8 cellular contexts compared by ENCODE assay signal in the genomic region with DNA sequence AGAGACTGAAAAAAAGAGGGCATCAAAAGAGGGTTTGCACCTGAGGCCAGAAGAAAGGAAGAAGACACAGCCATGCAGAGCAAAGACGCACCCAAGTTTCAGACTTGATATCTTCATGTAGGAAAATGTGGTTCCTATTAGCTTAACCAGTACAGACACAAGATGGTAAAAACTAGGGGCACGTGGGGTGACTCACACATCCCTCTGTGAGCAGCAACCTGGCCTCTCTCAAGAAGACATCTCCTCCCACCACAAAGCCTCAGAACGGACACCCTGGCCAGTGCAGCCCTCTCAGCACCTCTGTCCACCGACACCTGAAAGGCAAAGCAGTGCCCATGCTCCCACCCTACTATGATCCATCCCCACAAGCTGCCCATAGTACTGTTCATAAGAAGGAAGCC. TPM values are rescaled to one million over a fixed set of nuclear protein-coding genes. Genes with fewer than 3 reads are reported as not detected.
DNase-seq lines count a peak whose midpoint lies in the region; ATAC-seq and TF ChIP-seq lines count a peak whose summit lies in the region.

No MANE protein-coding gene starts in this region.

- CTCF ChIA-PET in WTC11 (lab: Charles Lee) (no interaction called here), Calu3 (lab: Charles Lee) (no interaction called here)

- peak overlapping the region in 1 of 4 donors; percentile 69 for H3K27ac ChIP-seq in Peyer's patch

- peaks cover 29% of the 10 kb centered on the region for H3K36me3 Mint-ChIP-seq in activated naive CD8-positive, alpha-beta T cell
- H3K36me3 Mint-ChIP-seq in WTC11, result peaks cover 4% of the 10 kb centered on the region
- peaks cover 12% of the 10 kb centered on the region for H3K36me3 Mint-ChIP-seq in Calu3 (ENCODE audit: insufficient read depth, unreplicated experiment)

- ATAC-seq in GM19025 (IDR thresholded peaks at IDR 0.05; ENCODE audit: low read depth, unreplicated experiment) (peak; percentile 43), WTC11 (no peak)

- H3K4me3 Mint-ChIP-seq in activated naive CD8-positive, alpha-beta T cell, result peak overlapping the region; percentile 41
- H3K4me3 Mint-ChIP-seq in WTC11, result no peak overlapping the region
- no peak overlapping the region for H3K4me3 Mint-ChIP-seq in Calu3 (ENCODE audit: low read depth, unreplicated experiment)

- intact Hi-C loops in Calu3 (cut with micrococcal nuclease; ENCODE audit: unreplicated experiment), result no loop called here

- H3K9me3 Mint-ChIP-seq in activated naive CD8-positive, alpha-beta T cell (ENCODE audit: low read depth), result no peaks in the 10 kb centered on the region
- no peaks in the 10 kb centered on the region for H3K9me3 Mint-ChIP-seq in WTC11
- H3K9me3 Mint-ChIP-seq in Calu3 (ENCODE audit: low read depth, unreplicated experiment), result no peaks in the 10 kb centered on the region

- no peak overlapping the region for H3K4me3 ChIP-seq in Peyer's patch

- no peak for TF ChIP-seq POLR2A in Peyer's patch (IDR thresholded peaks at IDR 0.05)

- POLR2A ChIA-PET in WTC11 (lab: Charles Lee), result no interaction called here

- H3K36me3 ChIP-seq in Peyer's patch, result peaks cover 0 to 59% (median 0%) of the 10 kb centered on the region in 3 donors

- peak overlapping the region; percentile 92 for H3K27ac Mint-ChIP-seq in activated naive CD8-positive, alpha-beta T cell
- no peak overlapping the region for H3K27ac Mint-ChIP-seq in WTC11
- no peak overlapping the region for H3K27ac Mint-ChIP-seq in Calu3 (ENCODE audit: unreplicated experiment)

- peaks cover 57% of the 10 kb centered on the region for H3K4me1 Mint-ChIP-seq in activated naive CD8-positive, alpha-beta T cell (ENCODE audit: low read depth)
- H3K4me1 Mint-ChIP-seq in WTC11 (no peaks in the 10 kb centered on the region), Calu3 (ENCODE audit: low read depth, unreplicated experiment) (no peaks in the 10 kb centered on the region)

- H3K9me3 ChIP-seq in Peyer's patch, result no peaks in the 10 kb centered on the region

- H3K4me1 ChIP-seq in Peyer's patch, result peaks cover 0 to 18% (median 0%) of the 10 kb centered on the region in 4 donors

- DNase-seq in Peyer's patch, result peak in 2 of 3 donors; percentile 47 to 72
- peak; percentile 45 to 79 for DNase-seq in stimulated activated CD4-positive, alpha-beta T cell treated with anti-CD3 and anti-CD28 coated beads, Interleukin-4, amount 100 ng/mL, for 4 hours
- DNase-seq in AG08396 (ENCODE audit: low spot score), result no peak
- DNase-seq in WTC11 (ENCODE audit: low spot score), result no peak
- no peak for DNase-seq in Calu3
- DNase-seq in NCI-H1436 treated with DMSO at 0.1 percent for 48 hours (lab: John Stamatoyannopoulos, UW), result no peak

- H3K27me3 ChIP-seq in Peyer's patch, result no peaks in the 10 kb centered on the region

- BruUV-seq in Calu3 (replicated peaks; lab: Mats Ljungman, UMichigan), result no TSS peak

- TF ChIP-seq CTCF in Peyer's patch (IDR thresholded peaks at IDR 0.05) (no peak), WTC11 (IDR thresholded peaks at IDR 0.05) (no peak), Calu3 (IDR thresholded peaks at IDR 0.05; ENCODE audit: unreplicated experiment) (no peak)

- no peaks in the 10 kb centered on the region for H3K27me3 Mint-ChIP-seq in activated naive CD8-positive, alpha-beta T cell
- H3K27me3 Mint-ChIP-seq in WTC11 (ENCODE audit: low read depth) (no peaks in the 10 kb centered on the region), Calu3 (ENCODE audit: unreplicated experiment) (no peaks in the 10 kb centered on the region)

TF ChIP-seq in WTC11, 78 proteins besides CTCF, POLR2A, EP300 and RAD21:
- TF ChIP-seq CREB1 (CRISPR knock-in tag; IDR thresholded peaks at IDR 0.05), result no peak
- TF ChIP-seq, protein P1, sequence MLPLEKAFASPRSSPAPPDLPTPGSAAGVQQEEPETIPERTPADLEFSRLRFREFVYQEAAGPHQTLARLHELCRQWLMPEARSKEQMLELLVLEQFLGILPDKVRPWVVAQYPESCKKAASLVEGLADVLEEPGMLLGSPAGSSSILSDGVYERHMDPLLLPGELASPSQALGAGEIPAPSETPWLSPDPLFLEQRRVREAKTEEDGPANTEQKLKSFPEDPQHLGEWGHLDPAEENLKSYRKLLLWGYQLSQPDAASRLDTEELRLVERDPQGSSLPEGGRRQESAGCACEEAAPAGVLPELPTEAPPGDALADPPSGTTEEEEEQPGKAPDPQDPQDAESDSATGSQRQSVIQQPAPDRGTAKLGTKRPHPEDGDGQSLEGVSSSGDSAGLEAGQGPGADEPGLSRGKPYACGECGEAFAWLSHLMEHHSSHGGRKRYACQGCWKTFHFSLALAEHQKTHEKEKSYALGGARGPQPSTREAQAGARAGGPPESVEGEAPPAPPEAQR (CRISPR knock-in tag; IDR thresholded peaks at IDR 0.05), result no peak
- TF ChIP-seq, protein P2, sequence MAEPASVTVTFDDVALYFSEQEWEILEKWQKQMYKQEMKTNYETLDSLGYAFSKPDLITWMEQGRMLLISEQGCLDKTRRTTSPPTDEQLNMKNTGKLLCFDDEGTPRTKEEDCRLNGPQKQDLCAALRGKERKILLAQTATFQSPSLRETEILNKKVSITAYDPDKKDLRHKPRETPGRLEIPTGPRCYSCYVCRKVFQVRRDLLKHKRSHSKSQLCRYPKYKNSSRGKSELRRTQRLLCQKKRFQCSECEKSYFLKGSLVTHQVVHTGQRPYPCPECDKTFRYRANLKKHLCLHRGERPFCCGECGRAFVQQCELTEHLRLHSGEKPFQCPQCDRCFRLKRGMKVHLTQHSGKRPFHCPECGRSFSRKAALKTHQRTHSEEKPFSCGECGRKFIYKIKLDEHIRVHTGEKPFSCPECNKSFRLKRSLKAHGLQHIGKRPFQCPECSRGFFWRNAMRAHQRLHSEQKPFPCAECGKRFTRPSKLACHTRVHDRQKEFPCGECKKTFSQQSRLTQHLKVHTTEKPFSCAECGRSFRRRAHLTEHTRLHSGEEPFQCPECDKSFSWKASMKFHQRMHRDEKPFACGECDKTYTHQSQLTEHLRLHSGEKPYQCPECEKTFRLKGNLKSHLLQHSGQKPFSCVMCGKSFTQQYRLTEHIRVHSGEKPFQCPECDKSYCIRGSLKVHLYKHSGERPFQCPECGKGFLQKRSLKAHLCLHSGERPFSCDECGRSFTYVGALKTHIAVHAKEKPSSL (CRISPR knock-in tag; conservative IDR thresholded peaks at IDR 0.05), result no peak

RNA-seq across cellular contexts. Expression of a gene that starts 33.3 kb away (rescaled TPM):
- total RNA-seq in Peyer's patch (100 to 1,000 TPM in 1 of 4 donors, 10 to 100 TPM in 3; 59.4 to 179 (median 66.7) TPM), WTC11 (2021) (48.2 to 60.2 TPM (median 58.2 TPM) in 3 replicates), Calu3 (2022) (83.0 and 85.1 TPM in 2 replicates)

RNA-seq across cellular contexts. Expression of a gene that starts 33.3 kb away (rescaled TPM):
- 10 to 100 TPM in 3 of 4 donors, 1 to 10 TPM in 1; 3.3 to 19.8 (median 18.2) TPM for total RNA-seq in Peyer's patch
- total RNA-seq in WTC11 (2021), result 6.7 to 7.4 TPM (median 6.8 TPM) in 3 replicates
- total RNA-seq in Calu3 (2022), result 12.1 and 12.2 TPM in 2 replicates

RNA-seq across cellular contexts. Expression of a gene that starts 50.2 kb away (rescaled TPM):
- total RNA-seq in Peyer's patch (100 to 1,000 TPM in 1 of 4 donors, 10 to 100 TPM in 3; 32.9 to 127 (median 46.4) TPM), WTC11 (2021) (156 to 197 TPM (median 196 TPM) in 3 replicates), Calu3 (2022) (62.2 and 76.9 TPM in 2 replicates)

Comparison
In these comparisons a context has a peak if more than half of its experiments do, and no peak if none do; other contexts are left out.
1. DNase-seq: peak in Peyer's patch (2 of 3) and stimulated activated CD4-positive, alpha-beta T cell treated with anti-CD3 and anti-CD28 coated beads, Interleukin-4, amount 100 ng/mL, for 4 hours (2 of 2); none in AG08396 (single experiment), WTC11 (single experiment), Calu3 (single experiment) and NCI-H1436 treated with DMSO at 0.1 percent for 48 hours (single experiment).